Comparison of ENCODE assay signal across 9 cellular contexts in genomic region chr9:126791406-126792230, GRCh38. TPM values are rescaled to one million over a fixed set of nuclear protein-coding genes. Genes with fewer than 3 reads are reported as not detected.
DNase-seq lines count a peak whose midpoint lies in the region; ATAC-seq and TF ChIP-seq lines count a peak whose summit lies in the region.
"Had no signal": no experiment of that assay in that cellular context is flagged by ENCODE, and none has a peak within 500 bp of the region (broad histone marks: within the 10 kb centered on the region; RNA-seq: fewer than 3 reads in every experiment).

No MANE protein-coding gene starts in this region.

- peak overlapping the region; percentile 43; the same call in 1 of the 2 replicates for H3K4me2 ChIP-seq in PC-9

- H3K27me3 Mint-ChIP-seq in activated naive CD8-positive, alpha-beta T cell treated with anti-CD3 and anti-CD28 coated beads, Interleukin-2, amount 50 U/mL, for 24 hours: peaks cover 43% of the 10 kb centered on the region

- intact Hi-C loops in PC-9 (cut with micrococcal nuclease; ENCODE audit: unreplicated experiment) (no loop called here), sigmoid colon (cut with DNase I) (no loop called here)

- no TSS peak for BruUV-seq in PC-9 (replicated peaks; lab: Mats Ljungman, UMichigan)

- CTCF ChIA-PET in PC-9 (lab: Charles Lee): interaction anchor here (0.5 to 1.0 kb wide), 3 partner anchors 10 to 225 kb away, joined by 3 to 11 read pairs (median 4); no protein-coding TSS in a partner anchor

- peaks cover 4% of the 10 kb centered on the region for H3K9me3 Mint-ChIP-seq in activated naive CD8-positive, alpha-beta T cell treated with anti-CD3 and anti-CD28 coated beads, Interleukin-2, amount 50 U/mL, for 24 hours

- no peaks in the 10 kb centered on the region for H3K36me3 Mint-ChIP-seq in activated naive CD8-positive, alpha-beta T cell treated with anti-CD3 and anti-CD28 coated beads, Interleukin-2, amount 50 U/mL, for 24 hours (ENCODE audit: low read depth)

- H3K4me1 ChIP-seq in PC-9 (replicated peaks; ENCODE audit: insufficient read depth) (peaks cover 49% of the 10 kb centered on the region), sigmoid colon (peaks cover 0 to 13% (median 11%) of the 10 kb centered on the region in 4 donors)

- peaks cover 27% of the 10 kb centered on the region for H3F3A ChIP-seq in PC-9 (ENCODE audit: insufficient read depth, low read depth)

- 54 to 65% methylated on average over 9 of the region's 9 CpGs for WGBS in sigmoid colon, 2 donors

- H3K27ac ChIP-seq in PC-9 (peak overlapping the region; percentile 77), sigmoid colon (no peak overlapping the region)

- no peaks in the 10 kb centered on the region for H4K20me1 ChIP-seq in PC-9 (ENCODE audit: insufficient read depth)

- POLR2A ChIA-PET in PC-9 (lab: Charles Lee; ENCODE audit: unreplicated experiment): no interaction called here

- no peak overlapping the region for H2AFZ ChIP-seq in PC-9

- TF ChIP-seq EP300 in sigmoid colon (IDR thresholded peaks at IDR 0.05): no peak

- no peak for TF ChIP-seq CTCF in PC-9 (conservative IDR thresholded peaks at IDR 0.05)
- no peak for TF ChIP-seq CTCF in sigmoid colon (IDR thresholded peaks at IDR 0.05)

- H3K4me3 ChIP-seq in PC-9: no peak overlapping the region
- no peak overlapping the region for H3K4me3 ChIP-seq in sigmoid colon

- no peaks in the 10 kb centered on the region for H3K9me2 ChIP-seq in PC-9 (ENCODE audit: insufficient read depth)

- no peak overlapping the region for H3K27ac Mint-ChIP-seq in activated naive CD8-positive, alpha-beta T cell treated with anti-CD3 and anti-CD28 coated beads, Interleukin-2, amount 50 U/mL, for 24 hours

- H3K9me3 ChIP-seq in PC-9 (ENCODE audit: insufficient read depth, low read depth) (no peaks in the 10 kb centered on the region), sigmoid colon (no peaks in the 10 kb centered on the region)

- H3K27me3 ChIP-seq in PC-9 (ENCODE audit: insufficient read depth, low read depth) (no peaks in the 10 kb centered on the region), sigmoid colon (peaks cover 0 to 13% (median 0%) of the 10 kb centered on the region in 3 donors)

- DNase-seq in G401 (ENCODE audit: low spot score) (peak; percentile 45), PC-9 (peak; percentile 69 to 99), fibroblast of gingiva (ENCODE audit: low read depth) (peak; percentile 99), sigmoid colon (peak; percentile 46), iPS-NIHi7 (ENCODE audit: extremely low spot score) (no peak)
- no peak for DNase-seq in stimulated activated CD4-positive, alpha-beta T cell treated with anti-CD3 and anti-CD28 coated beads, Interleukin-4, amount 100 ng/mL, for 24 hours
- DNase-seq in activated naive CD8-positive, alpha-beta T cell treated with anti-CD3 and anti-CD28 coated beads, Interleukin-2, amount 50 U/mL, for 24 hours: no peak
- DNase-seq: effector CD8-positive, alpha-beta T cell had no signal

- H3K4me3 Mint-ChIP-seq in activated naive CD8-positive, alpha-beta T cell treated with anti-CD3 and anti-CD28 coated beads, Interleukin-2, amount 50 U/mL, for 24 hours: no peak overlapping the region

- no peak for TF ChIP-seq POLR2A in sigmoid colon (IDR thresholded peaks at IDR 0.05)

- no peaks in the 10 kb centered on the region for H3K4me1 Mint-ChIP-seq in activated naive CD8-positive, alpha-beta T cell treated with anti-CD3 and anti-CD28 coated beads, Interleukin-2, amount 50 U/mL, for 24 hours

- ATAC-seq in HG03196 (IDR thresholded peaks at IDR 0.05; ENCODE audit: unreplicated experiment): no peak
- ATAC-seq in activated naive CD8-positive, alpha-beta T cell treated with anti-CD3 and anti-CD28 coated beads, Interleukin-2, amount 50 U/mL, for 24 hours: no peak

- H3K79me2 ChIP-seq in PC-9 (ENCODE audit: low read depth): no peaks in the 10 kb centered on the region

- in situ Hi-C loops in G401 (cut with HindIII; ENCODE audit: low sequenced_read_pairs): no loop called here

- H3K36me3 ChIP-seq in PC-9 (ENCODE audit: low read depth) (no peaks in the 10 kb centered on the region), sigmoid colon (no peaks in the 10 kb centered on the region)

RNA-seq across cellular contexts. Expression of gene ZBTB43, which starts 13.2 kb away (rescaled TPM):
- 3.5 and 4.3 TPM in 2 replicates for total RNA-seq in G401 (2014; rRNA removed; shearing (Covaris generic))
- total RNA-seq in PC-9 (2021) (12.1 and 18.4 TPM in 2 replicates), sigmoid colon (10 to 100 TPM in 1 of 4 donors, 1 to 10 TPM in 3; 6.7 to 12.2 (median 7.9) TPM)
- 1 to 10 TPM; 1.8 to 4.6 (median 3.0) TPM for polyA plus RNA-seq in sigmoid colon

Comparison
In these comparisons a context has a peak if more than half of its experiments do, and no peak if none do; other contexts are left out.
1. DNase-seq: peak in G401 (single experiment), PC-9 (2 of 2), fibroblast of gingiva (single experiment) and sigmoid colon (single experiment); none in stimulated activated CD4-positive, alpha-beta T cell treated with anti-CD3 and anti-CD28 coated beads, Interleukin-4, amount 100 ng/mL, for 24 hours (single experiment), iPS-NIHi7 (single experiment) and activated naive CD8-positive, alpha-beta T cell treated with anti-CD3 and anti-CD28 coated beads, Interleukin-2, amount 50 U/mL, for 24 hours (single experiment).